In genomic region chr14:77177623-77178185, GRCh38 we compare ENCODE assay signal across 1 cellular context.
TF ChIP-seq lines count a peak whose summit lies in the region.

No MANE protein-coding gene starts in this region.

TF ChIP-seq in GM23338, 12 proteins besides CTCF, POLR2A, EP300 and RAD21 (continued from another document):
- TF ChIP-seq ZNF462 (CRISPR knock-in tag; IDR thresholded peaks at IDR 0.05) (no peak), ZNF114 (CRISPR knock-in tag; IDR thresholded peaks at IDR 0.05) (no peak), STAT1 (IDR thresholded peaks at IDR 0.05; ENCODE audit: unreplicated experiment) (no peak)
TF ChIP-seq in GM23338: peak in this region for 0.
